33 cellular contexts compared by ENCODE assay signal in the genomic region with DNA sequence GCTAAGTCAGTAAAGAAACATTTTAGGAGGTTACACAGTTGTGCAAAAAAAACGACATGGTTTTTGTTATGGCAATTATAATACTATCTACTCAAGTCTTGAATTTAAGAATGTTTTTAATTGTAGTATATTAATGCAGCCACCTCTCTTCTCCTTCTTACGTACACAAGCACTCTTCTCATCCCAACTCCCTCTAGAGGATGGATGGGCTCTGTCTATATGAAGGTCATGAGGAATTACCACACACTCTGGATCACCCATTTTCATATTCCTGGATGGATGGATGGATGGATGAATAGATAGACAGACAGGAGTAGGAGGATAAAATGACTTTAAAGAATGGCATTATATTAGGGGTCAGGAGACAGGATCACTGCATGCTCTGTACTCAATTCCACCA.
A peak's percentile ranks its signal among the peaks of the same experiment; 100 is the strongest.
DNase-seq lines count a peak whose midpoint lies in the region; ATAC-seq, FAIRE-seq and TF ChIP-seq lines count a peak whose summit lies in the region.
"Had no signal": no experiment of that assay in that cellular context is flagged by ENCODE, and none has a peak within 500 bp of the region (broad histone marks: within the 10 kb centered on the region; RNA-seq: fewer than 3 reads in every experiment).

No MANE protein-coding gene starts in this region.

- no peak for TF ChIP-seq POLR2A in A549 (IDR thresholded peaks at IDR 0.05; ENCODE audit: low read length)

- intact Hi-C loops in CD4-positive, alpha-beta T cell (cut with DNase I, micrococcal nuclease): no loop called here
- intact Hi-C loops in CD8-positive, alpha-beta T cell (cut with DNase I, micrococcal nuclease): no loop called here
- intact Hi-C loops in left lung (cut with DNase I): no loop called here

- peak; percentile 59 to 72; a peak in 3 of 6 replicates for ATAC-seq in A549
- no peak for ATAC-seq in CD4-positive, alpha-beta T cell (ENCODE audit: poor library complexity)
- no peak for ATAC-seq in CD8-positive, alpha-beta T cell
- ATAC-seq in left lung: no peak
- ATAC-seq: body of pancreas, sciatic nerve had no signal

- DNase-seq in A549 (ENCODE audit: low read depth in 1 of 2, low spot score in 1 of 2) (peak in 1 of 2 experiments; percentile 26), H7 (peak; percentile 16), SK-MEL-5 (ENCODE audit: low read depth, low spot score) (peak; percentile 60), fibroblast of villous mesenchyme (ENCODE audit: low read depth) (peak; percentile 9), COLO668 (lab: John Stamatoyannopoulos, UW; ENCODE audit: unreplicated experiment) (no peak), left lung (no peak)
- DNase-seq in CD4-positive, alpha-beta T cell: no peak
- DNase-seq in CD8-positive, alpha-beta T cell: no peak
- DNase-seq: activated CD4-positive, alpha-beta memory T cell treated with anti-CD3 and anti-CD28 coated beads, Interleukin-2, amount 10 ng/mL, durations not matched to agents 7 days and 5 days; activated CD8-positive, alpha-beta memory T cell treated with anti-CD3 and anti-CD28 coated beads, Interleukin-2, amount 50 U/mL, for 4 hours; activated naive CD4-positive, alpha-beta T cell treated with Interleukin-2 at 50 U/mL for 16 hours; body of pancreas; dorsolateral prefrontal cortex; hypothalamus; immature natural killer cell; MM.1S; NCI-H1417; NCI-H2029; NCI-H226; NCI-H526 treated with DMSO at 0.1 percent for 48 hours; PC-9; SIG-M5; stimulated activated CD4-positive, alpha-beta T cell treated with anti-CD3 and anti-CD28 coated beads, Interleukin-4, amount 100 ng/mL, for 1 hour; stomach; thyroid gland; uterus had no signal

- H3K4me3 Mint-ChIP-seq in CD4-positive, alpha-beta T cell: no peak overlapping the region
- no peak overlapping the region for H3K4me3 Mint-ChIP-seq in CD8-positive, alpha-beta T cell
- H3K4me3 Mint-ChIP-seq: activated CD4-positive, alpha-beta memory T cell treated with anti-CD3 and anti-CD28 coated beads, Interleukin-2, amount 10 ng/mL, durations not matched to agents 7 days and 5 days; activated T-helper 1 cell treated with anti-CD3 and anti-CD28 coated beads, Interleukin-12 subunit alpha, Interleukin-12 subunit beta, Interleukin-2, Interleukin-4 antibody, amounts not matched to agents 30 ng/mL and 10 ng/mL and 1 ng/mL, durations not matched to agents 14 hours and 24 hours and 36 hours; immature natural killer cell; T-helper 2 cell treated with Interferon-gamma antibody and Interleukin-4, amounts not matched to agents 5 μg/mL and 100 μg/mL, for 36 hours had no signal

- 77% methylated on average over 2 of the region's 2 CpGs for WGBS in A549 (ENCODE audit: missing lambda C conversion rate)

- H3K9me3 Mint-ChIP-seq in CD4-positive, alpha-beta T cell: no peaks in the 10 kb centered on the region
- no peaks in the 10 kb centered on the region for H3K9me3 Mint-ChIP-seq in CD8-positive, alpha-beta T cell
- H3K9me3 Mint-ChIP-seq: activated CD4-positive, alpha-beta memory T cell treated with anti-CD3 and anti-CD28 coated beads, Interleukin-2, amount 10 ng/mL, durations not matched to agents 7 days and 5 days; activated T-helper 1 cell treated with anti-CD3 and anti-CD28 coated beads, Interleukin-12 subunit alpha, Interleukin-12 subunit beta, Interleukin-2, Interleukin-4 antibody, amounts not matched to agents 30 ng/mL and 10 ng/mL and 1 ng/mL, durations not matched to agents 14 hours and 24 hours and 36 hours; T-helper 2 cell treated with Interferon-gamma antibody and Interleukin-4, amounts not matched to agents 5 μg/mL and 100 μg/mL, for 36 hours had no signal

- no peaks in the 10 kb centered on the region for H3K27me3 Mint-ChIP-seq in CD4-positive, alpha-beta T cell
- H3K27me3 Mint-ChIP-seq in CD8-positive, alpha-beta T cell (ENCODE audit: low read depth): no peaks in the 10 kb centered on the region
- H3K27me3 Mint-ChIP-seq: activated CD4-positive, alpha-beta memory T cell treated with anti-CD3 and anti-CD28 coated beads, Interleukin-2, amount 10 ng/mL, durations not matched to agents 7 days and 5 days had no signal

- POLR2A ChIA-PET in A549 (lab: Yijun Ruan, JAX): no interaction called here
- POLR2A ChIA-PET in CD4-positive, alpha-beta T cell (lab: Charles Lee): no interaction called here
- POLR2A ChIA-PET in CD8-positive, alpha-beta T cell (lab: Charles Lee): no interaction called here

- TF ChIP-seq CTCF in A549 (IDR thresholded peaks at IDR 0.05) (no peak), fibroblast of villous mesenchyme (IDR thresholded peaks at IDR 0.05; ENCODE audit: insufficient read depth, low read depth, low read length) (peak; percentile 23), left lung (IDR thresholded peaks at IDR 0.05) (no peak)
- TF ChIP-seq CTCF in CD4-positive, alpha-beta T cell (IDR thresholded peaks at IDR 0.05): no peak
- TF ChIP-seq CTCF in CD8-positive, alpha-beta T cell (IDR thresholded peaks at IDR 0.05): no peak

- no peaks in the 10 kb centered on the region for H3K27me3 ChIP-seq in H7 (ENCODE audit: control insufficient read depth, insufficient read depth, low read length)
- H3K27me3 ChIP-seq in CD4-positive, alpha-beta T cell (ENCODE audit: control insufficient read depth, insufficient read depth, low read length): no peaks in the 10 kb centered on the region
- no peaks in the 10 kb centered on the region for H3K27me3 ChIP-seq in CD8-positive, alpha-beta T cell (ENCODE audit: insufficient read depth, low read length)
- H3K27me3 ChIP-seq in left lung: no peaks in the 10 kb centered on the region
- H3K27me3 ChIP-seq: body of pancreas, dorsolateral prefrontal cortex, neutrophil, stomach, thyroid gland, uterus had no signal

- H3K27ac ChIP-seq in A549: no peak overlapping the region
- H3K27ac ChIP-seq in CD4-positive, alpha-beta T cell (ENCODE audit: low read depth, low read length): no peak overlapping the region
- H3K27ac ChIP-seq in CD8-positive, alpha-beta T cell (ENCODE audit: low read depth, low read length): no peak overlapping the region
- H3K27ac ChIP-seq in left lung: no peak overlapping the region
- H3K27ac ChIP-seq: body of pancreas, dorsolateral prefrontal cortex, KMS-11, neutrophil, PC-9, stomach, thyroid gland, uterus had no signal

- H3K27ac Mint-ChIP-seq in CD4-positive, alpha-beta T cell: no peak overlapping the region
- H3K27ac Mint-ChIP-seq in CD8-positive, alpha-beta T cell: no peak overlapping the region
- H3K27ac Mint-ChIP-seq: activated CD4-positive, alpha-beta memory T cell treated with anti-CD3 and anti-CD28 coated beads, Interleukin-2, amount 10 ng/mL, durations not matched to agents 7 days and 5 days; activated T-helper 1 cell treated with anti-CD3 and anti-CD28 coated beads, Interleukin-12 subunit alpha, Interleukin-12 subunit beta, Interleukin-2, Interleukin-4 antibody, amounts not matched to agents 30 ng/mL and 10 ng/mL and 1 ng/mL, durations not matched to agents 14 hours and 24 hours and 36 hours; immature natural killer cell; T-helper 2 cell treated with Interferon-gamma antibody and Interleukin-4, amounts not matched to agents 5 μg/mL and 100 μg/mL, for 36 hours had no signal

- no peak overlapping the region for H3K4me2 ChIP-seq in A549
- H3K4me2 ChIP-seq: KMS-11, PC-9 had no signal

- H3K36me3 Mint-ChIP-seq in CD4-positive, alpha-beta T cell (ENCODE audit: low read depth): peaks cover 70% of the 10 kb centered on the region
- H3K36me3 Mint-ChIP-seq in CD8-positive, alpha-beta T cell: peaks cover 37% of the 10 kb centered on the region

- in situ Hi-C loops in SK-MEL-5 (cut with HindIII; ENCODE audit: low pct_unique_long_range_greater_than_20kb, low sequenced_read_pairs): no loop called here

- peaks cover 5% of the 10 kb centered on the region for H3K4me1 Mint-ChIP-seq in CD4-positive, alpha-beta T cell (ENCODE audit: low read depth)
- H3K4me1 Mint-ChIP-seq in CD8-positive, alpha-beta T cell (ENCODE audit: low read depth): peaks cover 3% of the 10 kb centered on the region
- H3K4me1 Mint-ChIP-seq: activated CD4-positive, alpha-beta memory T cell treated with anti-CD3 and anti-CD28 coated beads, Interleukin-2, amount 10 ng/mL, durations not matched to agents 7 days and 5 days had no signal

- CTCF ChIA-PET in A549 (lab: Yijun Ruan, JAX): interaction anchor here (2.3 kb wide), 1 partner anchor 10 kb away, joined by 11 read pairs; no protein-coding TSS in a partner anchor
- CTCF ChIA-PET in CD4-positive, alpha-beta T cell (lab: Charles Lee): no interaction called here
- CTCF ChIA-PET in CD8-positive, alpha-beta T cell (lab: Charles Lee): no interaction called here

- H3K9me3 ChIP-seq in A549: no peaks in the 10 kb centered on the region
- H3K9me3 ChIP-seq in CD4-positive, alpha-beta T cell (ENCODE audit: control insufficient read depth, low read length): no peaks in the 10 kb centered on the region
- H3K9me3 ChIP-seq in CD8-positive, alpha-beta T cell (ENCODE audit: low read length): no peaks in the 10 kb centered on the region
- no peaks in the 10 kb centered on the region for H3K9me3 ChIP-seq in left lung
- H3K9me3 ChIP-seq: body of pancreas, HAP-1, neutrophil, stomach, thyroid gland, uterus had no signal

- FAIRE-seq in A549 (lab: Jason Lieb, UNC): no peak
- FAIRE-seq: GM12892 had no signal

- TF ChIP-seq EP300 in A549 (IDR thresholded peaks at IDR 0.05): no peak

- H3K4me1 ChIP-seq in A549 (no peaks in the 10 kb centered on the region), left lung (no peaks in the 10 kb centered on the region)
- no peaks in the 10 kb centered on the region for H3K4me1 ChIP-seq in CD8-positive, alpha-beta T cell (ENCODE audit: insufficient read depth, low read length)
- H3K4me1 ChIP-seq: body of pancreas, HAP-1, stomach, thyroid gland, uterus had no signal

- TF ChIP-seq RAD21 in A549 (conservative IDR thresholded peaks at IDR 0.05 in 1 of 2, IDR thresholded peaks at IDR 0.05 in 1 of 2): no peak

- H3K36me3 ChIP-seq in H7 (replicated peaks; ENCODE audit: control insufficient read depth, insufficient read depth, low read length) (no peaks in the 10 kb centered on the region), left lung (peaks cover 0 to 5% of the 10 kb centered on the region in 2 donors)
- no peaks in the 10 kb centered on the region for H3K36me3 ChIP-seq in CD8-positive, alpha-beta T cell (ENCODE audit: insufficient read depth, low read length)
- H3K36me3 ChIP-seq: HAP-1, neutrophil, thyroid gland, uterus had no signal

- H3K4me3 ChIP-seq in A549 (no peak overlapping the region), H7 (ENCODE audit: insufficient read depth, low read depth, low read length) (no peak overlapping the region), fibroblast of villous mesenchyme (ENCODE audit: low read depth, low read length) (no peak overlapping the region), left lung (no peak overlapping the region)
- H3K4me3 ChIP-seq in CD8-positive, alpha-beta T cell (ENCODE audit: low read depth, low read length): no peak overlapping the region
- H3K4me3 ChIP-seq: body of pancreas, dorsolateral prefrontal cortex, HAP-1, PC-9, stomach, thyroid gland, uterus had no signal

TF ChIP-seq in A549, 52 proteins besides CTCF, POLR2A, EP300 and RAD21 (continues in another document):
- no peak for TF ChIP-seq JUNB (IDR thresholded peaks at IDR 0.05)

Comparison
In these comparisons a context has a peak if more than half of its experiments do, and no peak if none do; other contexts are left out.
1. ATAC-seq: peak in A549 (2 of 2); none in CD4-positive, alpha-beta T cell (single experiment), CD8-positive, alpha-beta T cell (single experiment) and left lung (single experiment).
2. DNase-seq: peak in H7 (single experiment), SK-MEL-5 (single experiment) and fibroblast of villous mesenchyme (single experiment); none in COLO668 (single experiment), CD4-positive, alpha-beta T cell (0 of 10), CD8-positive, alpha-beta T cell (0 of 7) and left lung (0 of 2).